Comparison of ENCODE assay signal across 2 cellular contexts in genomic region chr20:21767200-21767738, GRCh38.
TF ChIP-seq lines count a peak whose summit lies in the region.

No MANE protein-coding gene starts in this region.

TF ChIP-seq in GM23338, 12 proteins besides CTCF, POLR2A, EP300 and RAD21 (continued from another document):
- TF ChIP-seq ZNF462 (CRISPR knock-in tag; IDR thresholded peaks at IDR 0.05): no peak
- no peak for TF ChIP-seq ZNF114 (CRISPR knock-in tag; IDR thresholded peaks at IDR 0.05)
- no peak for TF ChIP-seq ETS1 (IDR thresholded peaks at IDR 0.05)
- no peak for TF ChIP-seq NANOG (IDR thresholded peaks at IDR 0.05; ENCODE audit: borderline replicate concordance)
- no peak for TF ChIP-seq EZH2 (IDR thresholded peaks at IDR 0.05; ENCODE audit: low read depth, unreplicated experiment)

TF ChIP-seq in WTC11, 78 proteins besides CTCF, POLR2A, EP300 and RAD21 (continued from another document):
- TF ChIP-seq ZNF425 (CRISPR knock-in tag; conservative IDR thresholded peaks at IDR 0.05) (no peak), MXD4 (CRISPR knock-in tag; IDR thresholded peaks at IDR 0.05; ENCODE audit: borderline replicate concordance) (no peak), CREM (CRISPR knock-in tag; IDR thresholded peaks at IDR 0.05) (no peak), SMAD3 (CRISPR knock-in tag; IDR thresholded peaks at IDR 0.05; ENCODE audit: borderline replicate concordance) (no peak), SOX15 (CRISPR knock-in tag; IDR thresholded peaks at IDR 0.05) (no peak), SP1 (CRISPR knock-in tag; conservative IDR thresholded peaks at IDR 0.05) (no peak)
